13 cellular contexts compared by ENCODE assay signal in genomic region chr6:30447237-30447636, GRCh38. TPM values are rescaled to one million over a fixed set of nuclear protein-coding genes. Genes with fewer than 3 reads are reported as not detected.
DNase-seq lines count a peak whose midpoint lies in the region; ATAC-seq and TF ChIP-seq lines count a peak whose summit lies in the region.
"Had no signal": no experiment of that assay in that cellular context is flagged by ENCODE, and none has a peak within 500 bp of the region (broad histone marks: within the 10 kb centered on the region; RNA-seq: fewer than 3 reads in every experiment).

No MANE protein-coding gene starts in this region.

- no peaks in the 10 kb centered on the region for H3K9me3 Mint-ChIP-seq in chondrocyte (ENCODE audit: low read depth)
- no peaks in the 10 kb centered on the region for H3K9me3 Mint-ChIP-seq in activated T-cell treated with anti-CD3 and anti-CD28 coated beads, Interleukin-2, amount 50 U/mL, for 4 hours
- no peaks in the 10 kb centered on the region for H3K9me3 Mint-ChIP-seq in activated CD4-positive, alpha-beta T cell treated with anti-CD3 and anti-CD28 coated beads for 36 hours (ENCODE audit: low read depth)

- ATAC-seq in DND-41 (ENCODE audit: insufficient read depth, low read depth) = no peak
- no peak for ATAC-seq in HG02884 (IDR thresholded peaks at IDR 0.05; ENCODE audit: unreplicated experiment)
- ATAC-seq in activated T-cell treated with anti-CD3 and anti-CD28 coated beads, Interleukin-2, amount 50 U/mL, for 4 hours = no peak
- no peak for ATAC-seq in activated CD4-positive, alpha-beta T cell treated with anti-CD3 and anti-CD28 coated beads for 36 hours

- DNase-seq in DND-41 (no peak), chondrocyte (ENCODE audit: low spot score) (no peak), lung microvascular endothelial cell (ENCODE audit: low read depth in 2 of 2) (peak; percentile 5 to 36), NCI-H1105 (lab: John Stamatoyannopoulos, UW) (no peak)
- peak; percentile 5 for DNase-seq in Jurkat, Clone E6-1 (ENCODE audit: low read depth, low spot score)
- no peak for DNase-seq in activated T-cell treated with anti-CD3 and anti-CD28 coated beads, Interleukin-2, amount 50 U/mL, for 4 hours
- DNase-seq in activated CD4-positive, alpha-beta T cell treated with anti-CD3 and anti-CD28 coated beads for 36 hours = no peak
- DNase-seq: activated CD4-positive, alpha-beta T cell treated with anti-CD3 and anti-CD28 coated beads, Interleukin-2, amount 50 U/mL, for 48 hours; DMS153; stimulated activated CD8-positive, alpha-beta memory T cell treated with anti-CD3 and anti-CD28 coated beads, Interleukin-4, amount 100 ng/mL, for 48 hours had no signal

- no peaks in the 10 kb centered on the region for H3K79me2 ChIP-seq in DND-41 (ENCODE audit: insufficient read depth, low read length)

- POLR2A ChIA-PET in activated CD4-positive, alpha-beta T cell treated with anti-CD3 and anti-CD28 coated beads for 36 hours (lab: Charles Lee) = no interaction called here

- H3K9ac ChIP-seq in DND-41 (ENCODE audit: low read depth, low read length) = no peak overlapping the region

- H3K27ac Mint-ChIP-seq in chondrocyte (ENCODE audit: unreplicated experiment) = no peak overlapping the region
- no peak overlapping the region for H3K27ac Mint-ChIP-seq in activated CD4-positive, alpha-beta T cell treated with anti-CD3 and anti-CD28 coated beads for 36 hours

- intact Hi-C loops in activated CD4-positive, alpha-beta T cell treated with anti-CD3 and anti-CD28 coated beads for 36 hours (cut with DNase I, micrococcal nuclease) = no loop called here

- peaks cover 44% of the 10 kb centered on the region for H4K20me1 ChIP-seq in DND-41 (ENCODE audit: insufficient read depth, low read length)

- H2AFZ ChIP-seq in DND-41 (ENCODE audit: low read depth, low read length) = no peak overlapping the region

- TF ChIP-seq CTCF in DND-41 (IDR thresholded peaks at IDR 0.05; ENCODE audit: borderline replicate concordance, extremely low read depth, low read length, poor library complexity, severe bottlenecking) (peak; percentile 35), chondrocyte (IDR thresholded peaks at IDR 0.05) (peak; percentile 55)

- H3K27ac ChIP-seq in DND-41 (ENCODE audit: low read length) = no peak overlapping the region
- H3K27ac ChIP-seq: esophagus muscularis mucosa, skin epidermis had no signal

- peaks cover 84% of the 10 kb centered on the region for H3K27me3 Mint-ChIP-seq in chondrocyte (ENCODE audit: low read depth)
- peaks cover 85% of the 10 kb centered on the region for H3K27me3 Mint-ChIP-seq in activated T-cell treated with anti-CD3 and anti-CD28 coated beads, Interleukin-2, amount 50 U/mL, for 4 hours (ENCODE audit: low read depth)
- H3K27me3 Mint-ChIP-seq in activated CD4-positive, alpha-beta T cell treated with anti-CD3 and anti-CD28 coated beads for 36 hours = peaks cover 81% of the 10 kb centered on the region

- H3K4me3 ChIP-seq in DND-41 (ENCODE audit: low read depth in 1 of 2, low read length in 2 of 2) = no peak overlapping the region
- no peak overlapping the region for H3K4me3 ChIP-seq in Jurkat, Clone E6-1 (ENCODE audit: low read length)
- H3K4me3 ChIP-seq: esophagus muscularis mucosa, skin epidermis had no signal

- CTCF ChIA-PET in activated CD4-positive, alpha-beta T cell treated with anti-CD3 and anti-CD28 coated beads for 36 hours (lab: Charles Lee) = no interaction called here

- peaks cover 79% of the 10 kb centered on the region for H3K27me3 ChIP-seq in DND-41 (ENCODE audit: insufficient read depth, low read length, poor library complexity)

- H3K36me3 ChIP-seq in DND-41 (ENCODE audit: insufficient read depth, low read length) = no peaks in the 10 kb centered on the region
- H3K36me3 ChIP-seq: esophagus muscularis mucosa had no signal

- H3K4me1 ChIP-seq in DND-41 (ENCODE audit: insufficient read depth, low read length) = peaks cover 26% of the 10 kb centered on the region

- peaks cover 5% of the 10 kb centered on the region for H3K4me1 Mint-ChIP-seq in chondrocyte (ENCODE audit: low read depth)
- H3K4me1 Mint-ChIP-seq in activated T-cell treated with anti-CD3 and anti-CD28 coated beads, Interleukin-2, amount 50 U/mL, for 4 hours (ENCODE audit: low read depth) = peaks cover 32% of the 10 kb centered on the region
- H3K4me1 Mint-ChIP-seq in activated CD4-positive, alpha-beta T cell treated with anti-CD3 and anti-CD28 coated beads for 36 hours = peaks cover 38% of the 10 kb centered on the region

- no peak overlapping the region for H3K4me2 ChIP-seq in DND-41 (ENCODE audit: insufficient read depth, low read length)

- no peaks in the 10 kb centered on the region for H3K9me3 ChIP-seq in DND-41 (ENCODE audit: insufficient read depth, low read length, severe bottlenecking)
- H3K9me3 ChIP-seq: esophagus muscularis mucosa had no signal

- H3K36me3 Mint-ChIP-seq in chondrocyte (ENCODE audit: low read depth) = no peaks in the 10 kb centered on the region
- H3K36me3 Mint-ChIP-seq in activated T-cell treated with anti-CD3 and anti-CD28 coated beads, Interleukin-2, amount 50 U/mL, for 4 hours (ENCODE audit: insufficient read depth) = no peaks in the 10 kb centered on the region
- no peaks in the 10 kb centered on the region for H3K36me3 Mint-ChIP-seq in activated CD4-positive, alpha-beta T cell treated with anti-CD3 and anti-CD28 coated beads for 36 hours (ENCODE audit: low read depth)

- no peak overlapping the region for H3K4me3 Mint-ChIP-seq in chondrocyte (ENCODE audit: unreplicated experiment)
- H3K4me3 Mint-ChIP-seq in activated T-cell treated with anti-CD3 and anti-CD28 coated beads, Interleukin-2, amount 50 U/mL, for 4 hours = no peak overlapping the region
- H3K4me3 Mint-ChIP-seq in activated CD4-positive, alpha-beta T cell treated with anti-CD3 and anti-CD28 coated beads for 36 hours = no peak overlapping the region

RNA-seq across cellular contexts. Expression of gene HLA-E, which starts 42.1 kb away (rescaled TPM):
- 67.6 TPM for polyA plus RNA-seq in Jurkat, Clone E6-1 (2012; ENCODE audit: insufficient read depth, insufficient read length)
- total RNA-seq in chondrocyte (89.9 to 93.8 TPM (median 93.2 TPM) in 3 replicates), lung microvascular endothelial cell (440 and 959 TPM in 2 replicates)
- 1,000 to 10,000 TPM in 1 of 3 donors, 100 to 1,000 TPM in 2; 695 to 1,026 (median 934) TPM for total RNA-seq in activated T-cell treated with anti-CD3 and anti-CD28 coated beads, Interleukin-2, amount 50 U/mL, for 4 hours
- 100 to 1,000 TPM; 451 to 502 TPM for total RNA-seq in activated CD4-positive, alpha-beta T cell treated with anti-CD3 and anti-CD28 coated beads for 36 hours

Comparison
In these comparisons a context has a peak if more than half of its experiments do, and no peak if none do; other contexts are left out.
1. DNase-seq: peak in Jurkat, Clone E6-1 (single experiment) and lung microvascular endothelial cell (2 of 2); none in DND-41 (single experiment), chondrocyte (single experiment), activated T-cell treated with anti-CD3 and anti-CD28 coated beads, Interleukin-2, amount 50 U/mL, for 4 hours (single experiment), activated CD4-positive, alpha-beta T cell treated with anti-CD3 and anti-CD28 coated beads for 36 hours (single experiment) and NCI-H1105 (single experiment).